Comparison of ENCODE assay signal across 11 cellular contexts in genomic region chr16:81694494-81695285, GRCh38.
DNase-seq lines count a peak whose midpoint lies in the region; ATAC-seq and TF ChIP-seq lines count a peak whose summit lies in the region.
"Had no signal": no experiment of that assay in that cellular context is flagged by ENCODE, and none has a peak within 500 bp of the region (broad histone marks: within the 10 kb centered on the region; RNA-seq: fewer than 3 reads in every experiment).

No MANE protein-coding gene starts in this region.

- peak overlapping the region in 4 of 11 experiments; percentile 8 to 38 (median 23); a peak in 1 of 22 replicates for H3K27ac ChIP-seq in BLaER1 treated with 17β-estradiol and CSF1 and Interleukin-3, amounts not matched to agents 10 nM and 100 nM
- H3K27ac ChIP-seq: SK-N-MC had no signal

- peaks cover 6% of the 10 kb centered on the region for H3K36me3 Mint-ChIP-seq in activated CD4-positive, alpha-beta T cell treated with anti-CD3 and anti-CD28 coated beads, Interleukin-2, amount 10 ng/mL, durations not matched to agents 7 days and 5 days (ENCODE audit: low read depth)

- H3K4me1 ChIP-seq in BLaER1 treated with 17β-estradiol and CSF1 and Interleukin-3, amounts not matched to agents 10 nM and 100 nM, result peaks cover 0 to 61% (median 44%) of the 10 kb centered on the region in 10 experiments; a peak in 16 of 20 replicates
- peaks cover 13% of the 10 kb centered on the region for H3K4me1 ChIP-seq in NT2/D1 (ENCODE audit: insufficient read depth, insufficient read length)

- POLR2A ChIA-PET in activated CD4-positive, alpha-beta T cell treated with anti-CD3 and anti-CD28 coated beads, Interleukin-2, amount 10 ng/mL, durations not matched to agents 7 days and 5 days (lab: Charles Lee), result no interaction called here

- ATAC-seq in HG03095 (IDR thresholded peaks at IDR 0.05; ENCODE audit: unreplicated experiment), result no peak

- H3K4me2 ChIP-seq in BLaER1 treated with 17β-estradiol and CSF1 and Interleukin-3, amounts not matched to agents 10 nM and 100 nM, result peak overlapping the region in 8 of 11 experiments; percentile 29 to 81 (median 64); a peak in 16 of 22 replicates

- no peak overlapping the region for H3K4me3 Mint-ChIP-seq in activated CD4-positive, alpha-beta T cell treated with anti-CD3 and anti-CD28 coated beads, Interleukin-2, amount 10 ng/mL, durations not matched to agents 7 days and 5 days

- DNase-seq in NT2/D1 (ENCODE audit: low read depth, low spot score) (no peak), fibroblast of pulmonary artery (ENCODE audit: low read depth) (peak; percentile 51), pons (ENCODE audit: low spot score) (peak; percentile 54), NOMO-1 treated with DMSO at 0.1 percent for 48 hours (lab: John Stamatoyannopoulos, UW; ENCODE audit: unreplicated experiment) (no peak)
- DNase-seq in central memory CD4-positive, alpha-beta T cell, result no peak
- no peak for DNase-seq in activated CD4-positive, alpha-beta T cell treated with anti-CD3 and anti-CD28 coated beads, Interleukin-2, amount 10 ng/mL, durations not matched to agents 7 days and 5 days
- DNase-seq: activated CD8-positive, alpha-beta memory T cell treated with anti-CD3 and anti-CD28 coated beads for 24 hours; NCI-H345 had no signal

- H3K36me3 ChIP-seq in BLaER1 treated with 17β-estradiol and CSF1 and Interleukin-3, amounts not matched to agents 10 nM and 100 nM, result peaks cover 81 to 95% (median 91%) of the 10 kb centered on the region in 11 experiments
- peaks cover 74% of the 10 kb centered on the region for H3K36me3 ChIP-seq in NT2/D1 (ENCODE audit: insufficient read depth, insufficient read length, low read length)

- CTCF ChIA-PET in activated CD4-positive, alpha-beta T cell treated with anti-CD3 and anti-CD28 coated beads, Interleukin-2, amount 10 ng/mL, durations not matched to agents 7 days and 5 days (lab: Charles Lee), result interaction anchor here (1.0 kb wide), 1 partner anchor 53 kb away, joined by 3 read pairs; no protein-coding TSS in a partner anchor

- no peaks in the 10 kb centered on the region for H3K27me3 Mint-ChIP-seq in activated CD4-positive, alpha-beta T cell treated with anti-CD3 and anti-CD28 coated beads, Interleukin-2, amount 10 ng/mL, durations not matched to agents 7 days and 5 days

- no peak overlapping the region for H3K27ac Mint-ChIP-seq in activated CD4-positive, alpha-beta T cell treated with anti-CD3 and anti-CD28 coated beads, Interleukin-2, amount 10 ng/mL, durations not matched to agents 7 days and 5 days

- H3K4me3 ChIP-seq in BLaER1 treated with 17β-estradiol and CSF1 and Interleukin-3, amounts not matched to agents 10 nM and 100 nM, result no peak overlapping the region
- no peak overlapping the region for H3K4me3 ChIP-seq in NT2/D1 (ENCODE audit: insufficient read length, low read depth)
- H3K4me3 ChIP-seq in fibroblast of pulmonary artery (replicated peaks; ENCODE audit: low read depth, low read length), result no peak overlapping the region
- H3K4me3 ChIP-seq: SK-N-MC had no signal

- peak overlapping the region in 7 of 11 experiments; percentile 1 to 54 (median 31); a peak in 7 of 22 replicates for H3K9ac ChIP-seq in BLaER1 treated with 17β-estradiol and CSF1 and Interleukin-3, amounts not matched to agents 10 nM and 100 nM
- H3K9ac ChIP-seq in NT2/D1 (ENCODE audit: insufficient read length, low read depth), result peak overlapping the region; percentile 47

- no peaks in the 10 kb centered on the region for H3K27me3 ChIP-seq in BLaER1 treated with 17β-estradiol and CSF1 and Interleukin-3, amounts not matched to agents 10 nM and 100 nM
- no peaks in the 10 kb centered on the region for H3K27me3 ChIP-seq in NT2/D1 (ENCODE audit: insufficient read depth, insufficient read length)

- no peaks in the 10 kb centered on the region for H3K4me1 Mint-ChIP-seq in activated CD4-positive, alpha-beta T cell treated with anti-CD3 and anti-CD28 coated beads, Interleukin-2, amount 10 ng/mL, durations not matched to agents 7 days and 5 days

- no peaks in the 10 kb centered on the region for H3K9me3 Mint-ChIP-seq in activated CD4-positive, alpha-beta T cell treated with anti-CD3 and anti-CD28 coated beads, Interleukin-2, amount 10 ng/mL, durations not matched to agents 7 days and 5 days

- TF ChIP-seq CTCF in fibroblast of pulmonary artery (IDR thresholded peaks at IDR 0.05; ENCODE audit: low read length, missing control alignments), result no peak

- no peaks in the 10 kb centered on the region for H3K9me3 ChIP-seq in BLaER1 treated with 17β-estradiol and CSF1 and Interleukin-3, amounts not matched to agents 10 nM and 100 nM (replicated peaks in 1 of 11)
- H3K9me3 ChIP-seq in NT2/D1 (ENCODE audit: insufficient read depth, low read length), result no peaks in the 10 kb centered on the region

- H4K20me1 ChIP-seq in BLaER1 treated with 17β-estradiol and CSF1 and Interleukin-3, amounts not matched to agents 10 nM and 100 nM, result peaks cover 54 to 96% (median 78%) of the 10 kb centered on the region in 11 experiments; a peak in 21 of 22 replicates

Comparison
In these comparisons a context has a peak if more than half of its experiments do, and no peak if none do; other contexts are left out.
1. DNase-seq: peak in fibroblast of pulmonary artery (single experiment) and pons (single experiment); none in NT2/D1 (single experiment), central memory CD4-positive, alpha-beta T cell (single experiment), NOMO-1 treated with DMSO at 0.1 percent for 48 hours (single experiment) and activated CD4-positive, alpha-beta T cell treated with anti-CD3 and anti-CD28 coated beads, Interleukin-2, amount 10 ng/mL, durations not matched to agents 7 days and 5 days (single experiment).